In genomic region chr12:50240792-50241114, GRCh38 we compare ENCODE assay signal across 13 cellular contexts. TPM values are rescaled to one million over a fixed set of nuclear protein-coding genes. Genes with fewer than 3 reads are reported as not detected.
DNase-seq lines count a peak whose midpoint lies in the region; ATAC-seq and TF ChIP-seq lines count a peak whose summit lies in the region.
"Had no signal": no experiment of that assay in that cellular context is flagged by ENCODE, and none has a peak within 500 bp of the region (broad histone marks: within the 10 kb centered on the region; RNA-seq: fewer than 3 reads in every experiment).

No MANE protein-coding gene starts in this region.

- TF ChIP-seq POLR2A in esophagus squamous epithelium (IDR thresholded peaks at IDR 0.05): no peak
- TF ChIP-seq POLR2A in uterus (IDR thresholded peaks at IDR 0.05): no peak

- DNase-seq in heart right ventricle: no peak
- no peak for DNase-seq in Right ventricle myocardium inferior (ENCODE audit: missing footprints)
- DNase-seq in esophagus squamous epithelium (lab: John Stamatoyannopoulos, UW): no peak
- no peak for DNase-seq in osteoblast (ENCODE audit: insufficient read length, low spot score, missing footprints)
- no peak for DNase-seq in uterus
- DNase-seq in LoVo (ENCODE audit: low spot score): no peak
- DNase-seq in NCI-H1417 treated with DMSO at 0.1 percent for 48 hours (lab: John Stamatoyannopoulos, UW): no peak
- DNase-seq in SIG-M5 treated with dmso at 0.1 percent for 504 hours (lab: John Stamatoyannopoulos, UW; ENCODE audit: unreplicated experiment): no peak
- DNase-seq: effector memory CD8-positive, alpha-beta T cell; hippocampal formation; MV-4-11; NCI-H510A; RPMI8226 had no signal

- TF ChIP-seq CTCF in heart right ventricle (IDR thresholded peaks at IDR 0.05) (no peak), esophagus squamous epithelium (IDR thresholded peaks at IDR 0.05) (no peak), osteoblast (IDR thresholded peaks at IDR 0.05; ENCODE audit: extremely low read depth, low read depth, low read length) (no peak), uterus (IDR thresholded peaks at IDR 0.05) (no peak)

- peak overlapping the region; percentile 83 for H3K4me2 ChIP-seq in osteoblast (ENCODE audit: insufficient read depth, low read length)

- H3K27me3 ChIP-seq in heart right ventricle (no peaks in the 10 kb centered on the region), esophagus squamous epithelium (no peaks in the 10 kb centered on the region), osteoblast (ENCODE audit: insufficient read depth, low read length) (no peaks in the 10 kb centered on the region), uterus (no peaks in the 10 kb centered on the region)

- H3K79me2 ChIP-seq in osteoblast (ENCODE audit: insufficient read depth, low read length): peaks cover 15% of the 10 kb centered on the region

- peak overlapping the region; percentile 4 for H2AFZ ChIP-seq in osteoblast (ENCODE audit: low read length)

- H3K27ac ChIP-seq in heart right ventricle (peak overlapping the region in 8 of 10 donors; percentile 43 to 87 (median 76)), esophagus squamous epithelium (peak overlapping the region in 3 of 4 donors; percentile 75 to 85 (median 79)), osteoblast (ENCODE audit: low read depth, low read length) (peak overlapping the region; percentile 99), uterus (peak overlapping the region; percentile 85 to 98)

- 45 to 46% methylated on average over 1 of the region's 1 CpG for WGBS in heart right ventricle, 2 donors
- WGBS in esophagus squamous epithelium, 2 donors: 38 to 75% methylated on average over 1 of the region's 1 CpG

- ATAC-seq in heart right ventricle: peak in 1 of 8 donors; percentile 14
- no peak for ATAC-seq in Right ventricle myocardium inferior
- ATAC-seq: effector memory CD8-positive, alpha-beta T cell had no signal

- H3K9me3 ChIP-seq in heart right ventricle: no peaks in the 10 kb centered on the region
- H3K9me3 ChIP-seq in esophagus squamous epithelium: no peaks in the 10 kb centered on the region
- no peaks in the 10 kb centered on the region for H3K9me3 ChIP-seq in osteoblast (ENCODE audit: low read depth, low read length)
- H3K9me3 ChIP-seq in uterus: no peaks in the 10 kb centered on the region

- H3K4me1 ChIP-seq in heart right ventricle: peaks cover 4 to 37% (median 28%) of the 10 kb centered on the region in 9 donors
- peaks cover 3 to 52% (median 14%) of the 10 kb centered on the region in 3 donors for H3K4me1 ChIP-seq in esophagus squamous epithelium
- peaks cover 38% of the 10 kb centered on the region for H3K4me1 ChIP-seq in osteoblast (ENCODE audit: insufficient read depth, low read length)
- H3K4me1 ChIP-seq in uterus: peaks cover 8 to 11% of the 10 kb centered on the region in 2 donors

- intact Hi-C loops in heart right ventricle (cut with DNase I): no loop called here
- intact Hi-C loops in Right ventricle myocardium inferior (cut with DNase I): no loop called here
- intact Hi-C loops in esophagus squamous epithelium (cut with DNase I): no loop called here
- intact Hi-C loops in uterus (cut with DNase I; ENCODE audit: low total_unique reads): no loop called here

- no peaks in the 10 kb centered on the region for H4K20me1 ChIP-seq in osteoblast (ENCODE audit: insufficient read depth, low read length)

- H3K36me3 ChIP-seq in heart right ventricle: peaks cover 0 to 29% (median 0%) of the 10 kb centered on the region in 9 donors
- peaks cover 0 to 16% (median 0%) of the 10 kb centered on the region in 3 donors for H3K36me3 ChIP-seq in esophagus squamous epithelium
- H3K36me3 ChIP-seq in osteoblast (ENCODE audit: insufficient read depth, low read length): no peaks in the 10 kb centered on the region
- no peaks in the 10 kb centered on the region for H3K36me3 ChIP-seq in uterus

- H3K4me3 ChIP-seq in heart right ventricle: no peak overlapping the region
- no peak overlapping the region for H3K4me3 ChIP-seq in esophagus squamous epithelium
- H3K4me3 ChIP-seq in osteoblast (ENCODE audit: insufficient read depth, low read length): no peak overlapping the region
- H3K4me3 ChIP-seq in uterus: no peak overlapping the region

RNA-seq across cellular contexts. Expression of gene LIMA1, which starts 42.6 kb away (rescaled TPM):
- 10 to 100 TPM; 13.8 to 26.0 (median 16.2) TPM for total RNA-seq in heart right ventricle
- polyA plus RNA-seq in heart right ventricle: 10 to 100 TPM; 10.6 to 34.4 TPM
- 16.7 TPM for total RNA-seq in Right ventricle myocardium inferior
- total RNA-seq in esophagus squamous epithelium: 10 to 100 TPM; 48.0 to 70.0 (median 62.7) TPM
- total RNA-seq in osteoblast: 433 and 436 TPM in 2 replicates
- 100 to 1,000 TPM in 2 of 4 donors, 10 to 100 TPM in 2; 85.0 to 140 (median 116) TPM for total RNA-seq in uterus
